In genomic region chr1:4336507-4336906, GRCh38 we compare ENCODE assay signal across 23 cellular contexts.
A peak's percentile ranks its signal among the peaks of the same experiment; 100 is the strongest.
DNase-seq lines count a peak whose midpoint lies in the region; ATAC-seq, FAIRE-seq and TF ChIP-seq lines count a peak whose summit lies in the region.
"Had no signal": no experiment of that assay in that cellular context is flagged by ENCODE, and none has a peak within 500 bp of the region (broad histone marks: within the 10 kb centered on the region; RNA-seq: fewer than 3 reads in every experiment).

No MANE protein-coding gene starts in this region.

- CTCF ChIA-PET in HEK293 (lab: Yijun Ruan, JAX), result no interaction called here
- CTCF ChIA-PET in H1 (lab: Charles Lee; ENCODE audit: partially characterized antibody), result no interaction called here
- CTCF ChIA-PET in mammary epithelial cell (lab: Charles Lee; ENCODE audit: low non-redundant PET), result no interaction called here

- no peak overlapping the region for H2BK5ac ChIP-seq in H1 (ENCODE audit: low read depth, low read length)

- no peaks in the 10 kb centered on the region for H4K20me1 ChIP-seq in BLaER1 treated with 17β-estradiol and CSF1 and Interleukin-3, amounts not matched to agents 10 nM and 100 nM
- H4K20me1 ChIP-seq in H1 (replicated peaks in 1 of 2; ENCODE audit: control insufficient read depth in 1 of 2, insufficient read depth in 2 of 2, low read length in 2 of 2) (no peaks in the 10 kb centered on the region), mammary epithelial cell (ENCODE audit: insufficient read depth, low read length) (no peaks in the 10 kb centered on the region)

- H3K4me3 ChIP-seq in BLaER1 treated with 17β-estradiol and CSF1 and Interleukin-3, amounts not matched to agents 10 nM and 100 nM, result no peak overlapping the region
- H3K4me3 ChIP-seq in HEK293 (ENCODE audit: low read depth, low read length) (no peak overlapping the region), H1 (ENCODE audit: extremely low read depth in 1 of 4, insufficient read depth in 2 of 4, low read depth in 3 of 4, low read length in 4 of 4) (no peak overlapping the region), mammary epithelial cell (replicated peaks in 1 of 3; ENCODE audit: insufficient read depth in 1 of 3, low read depth in 2 of 3, low read length in 3 of 3) (no peak overlapping the region)
- H3K4me3 ChIP-seq: A549 had no signal

- TF ChIP-seq CTCF in HEK293 (tag by site-specific recombination; IDR thresholded peaks at IDR 0.05), result no peak
- no peak for TF ChIP-seq CTCF in H1 (IDR thresholded peaks at IDR 0.05; ENCODE audit: control extremely low read depth in 1 of 3, insufficient read depth in 1 of 3, low read depth in 1 of 3, low read length in 3 of 3)
- no peak for TF ChIP-seq CTCF in mammary epithelial cell (conservative IDR thresholded peaks at IDR 0.05 in 1 of 2, IDR thresholded peaks at IDR 0.05 in 1 of 2; ENCODE audit: extremely low read depth in 1 of 2, insufficient read depth in 1 of 2, low read depth in 1 of 2, low read length in 2 of 2)

- in situ Hi-C loops in mammary epithelial cell (cut with MboI; ENCODE audit: low sequenced_read_pairs in 2 of 2), result no loop called here

- intact Hi-C loops in mammary epithelial cell (cut with micrococcal nuclease), result no loop called here

- no peak overlapping the region for H4K91ac ChIP-seq in H1 (replicated peaks; ENCODE audit: insufficient read length, low read length)

- no peaks in the 10 kb centered on the region for H3K27me3 ChIP-seq in BLaER1 treated with 17β-estradiol and CSF1 and Interleukin-3, amounts not matched to agents 10 nM and 100 nM
- H3K27me3 ChIP-seq in H1 (replicated peaks in 1 of 4; ENCODE audit: control insufficient read depth in 3 of 4, extremely low read depth in 1 of 4, insufficient read depth in 3 of 4, low read length in 3 of 4) (no peaks in the 10 kb centered on the region), mammary epithelial cell (ENCODE audit: insufficient read depth, low read length) (no peaks in the 10 kb centered on the region)
- H3K27me3 ChIP-seq: BE2C had no signal

- peak overlapping the region in 9 of 11 experiments; percentile 38 to 81 (median 72); a peak in 15 of 22 replicates for H3K4me2 ChIP-seq in BLaER1 treated with 17β-estradiol and CSF1 and Interleukin-3, amounts not matched to agents 10 nM and 100 nM
- H3K4me2 ChIP-seq in H1 (ENCODE audit: insufficient read depth in 1 of 2, low read depth in 2 of 2, low read length in 2 of 2) (no peak overlapping the region), mammary epithelial cell (ENCODE audit: insufficient read depth, low read depth, low read length) (no peak overlapping the region)
- H3K4me2 ChIP-seq: A549 had no signal

- dilution Hi-C loops in mammary epithelial cell (cut with HindIII; ENCODE audit: low sequenced_read_pairs), result no loop called here

- no peak overlapping the region for H2AFZ ChIP-seq in H1 (ENCODE audit: low read length)
- no peak overlapping the region for H2AFZ ChIP-seq in mammary epithelial cell (ENCODE audit: low read depth, low read length)

- POLR2A ChIA-PET in HEK293 (lab: Yijun Ruan, JAX) (no interaction called here), H1 (lab: Charles Lee; ENCODE audit: partially characterized antibody) (no interaction called here)

- BruUV-seq in mammary epithelial cell (replicated peaks; lab: Mats Ljungman, UMichigan), result no TSS peak

- H3K36me3 ChIP-seq in BLaER1 treated with 17β-estradiol and CSF1 and Interleukin-3, amounts not matched to agents 10 nM and 100 nM, result no peaks in the 10 kb centered on the region
- H3K36me3 ChIP-seq in HEK293 (ENCODE audit: control insufficient read depth in 2 of 2, insufficient read depth in 1 of 2, low read length in 2 of 2) (no peaks in the 10 kb centered on the region), H1 (ENCODE audit: control insufficient read depth in 2 of 4, insufficient read depth in 4 of 4, low read length in 3 of 4) (no peaks in the 10 kb centered on the region), mammary epithelial cell (ENCODE audit: insufficient read depth, low read length) (no peaks in the 10 kb centered on the region)
- H3K36me3 ChIP-seq: BE2C had no signal

- H3K79me2 ChIP-seq in H1 (ENCODE audit: control insufficient read depth in 1 of 2, insufficient read depth in 2 of 2, low read length in 2 of 2), result no peaks in the 10 kb centered on the region
- H3K79me2 ChIP-seq in mammary epithelial cell (ENCODE audit: insufficient read depth, low read length), result no peaks in the 10 kb centered on the region

- no peak for TF ChIP-seq RAD21 in H1 (IDR thresholded peaks at IDR 0.05 in 1 of 2, conservative IDR thresholded peaks at IDR 0.05 in 1 of 2; ENCODE audit: low read depth in 2 of 2, low read length in 2 of 2)

- H3K23me2 ChIP-seq in H1 (ENCODE audit: low read depth, low read length), result peaks cover 5% of the 10 kb centered on the region; the same call in 1 of the 2 replicates

- peak overlapping the region; percentile 38 for H3K56ac ChIP-seq in H1 (replicated peaks; ENCODE audit: insufficient read length, low read depth, low read length)

- no peak overlapping the region for H3K4ac ChIP-seq in H1 (replicated peaks; ENCODE audit: insufficient read length, low read depth, low read length)

- no peak overlapping the region for H3K14ac ChIP-seq in H1 (ENCODE audit: insufficient read length)

- H3K27ac ChIP-seq in BLaER1 treated with 17β-estradiol and CSF1 and Interleukin-3, amounts not matched to agents 10 nM and 100 nM, result peak overlapping the region in 5 of 11 experiments; percentile 26 to 68 (median 57); a peak in 5 of 22 replicates
- H3K27ac ChIP-seq in HEK293 (ENCODE audit: extremely low read depth, low read depth, low read length), result no peak overlapping the region
- H3K27ac ChIP-seq in H1 (ENCODE audit: low read depth, low read length), result no peak overlapping the region
- H3K27ac ChIP-seq in mammary epithelial cell (ENCODE audit: insufficient read depth, low read depth, low read length), result no peak overlapping the region
- H3K27ac ChIP-seq: A549 had no signal

- WGBS in H1 (ENCODE audit: extremely low coverage in 1 of 2, insufficient coverage in 1 of 2, insufficient read length in 1 of 2, insufficient replicate concordance in 2 of 2, low coverage in 1 of 2, low lambda C conversion rate in 2 of 2, missing lambda C conversion rate in 1 of 2), 2 experiments, result 87% methylated on average over 3 of the region's 3 CpGs; no CpG with 5 or more reads in 1 of the 2 experiments
- WGBS in mammary epithelial cell (ENCODE audit: low coverage, missing lambda C conversion rate), result 55% methylated on average over 3 of the region's 3 CpGs

- no peak for TF ChIP-seq POLR2A in H1 (IDR thresholded peaks at IDR 0.05; ENCODE audit: control extremely low read depth in 1 of 2, low read depth in 2 of 2, low read length in 2 of 2)

- no peak for TF ChIP-seq EP300 in H1 (IDR thresholded peaks at IDR 0.05; ENCODE audit: borderline replicate concordance in 1 of 2, low read depth in 2 of 2, low read length in 2 of 2)

- H4K5ac ChIP-seq in H1 (ENCODE audit: insufficient read length, low read depth, low read length), result no peak overlapping the region

- no peak for ATAC-seq in GM19397 (IDR thresholded peaks at IDR 0.05; ENCODE audit: unreplicated experiment)
- ATAC-seq: A549 had no signal

- peaks cover 9 to 48% (median 33%) of the 10 kb centered on the region in 10 experiments; a peak in 18 of 20 replicates for H3K4me1 ChIP-seq in BLaER1 treated with 17β-estradiol and CSF1 and Interleukin-3, amounts not matched to agents 10 nM and 100 nM
- no peaks in the 10 kb centered on the region for H3K4me1 ChIP-seq in HEK293 (ENCODE audit: control insufficient read depth, insufficient read depth, low read length)
- H3K4me1 ChIP-seq in H1 (replicated peaks in 1 of 4; ENCODE audit: control insufficient read depth in 3 of 4, insufficient read depth in 4 of 4, low read length in 3 of 4), result no peaks in the 10 kb centered on the region; a peak in 1 of 7 replicates
- H3K4me1 ChIP-seq in mammary epithelial cell (ENCODE audit: insufficient read depth, low read length), result no peaks in the 10 kb centered on the region
- H3K4me1 ChIP-seq: A549, BE2C had no signal

- H3K18ac ChIP-seq in H1 (ENCODE audit: extremely low read depth, low read length), result no peak overlapping the region

- no peak overlapping the region; a peak in 1 of 22 replicates for H3K9ac ChIP-seq in BLaER1 treated with 17β-estradiol and CSF1 and Interleukin-3, amounts not matched to agents 10 nM and 100 nM
- H3K9ac ChIP-seq in H1 (replicated peaks in 1 of 4; ENCODE audit: extremely low read depth in 1 of 4, low read depth in 3 of 4, low read length in 3 of 4), result no peak overlapping the region
- no peak overlapping the region for H3K9ac ChIP-seq in mammary epithelial cell (ENCODE audit: insufficient read depth, low read length)

- H2AK5ac ChIP-seq in H1 (ENCODE audit: low read depth, low read length), result 0 out of 2 replicates have a peak overlapping the region, but pooled peaks have one; percentile 13

- H2BK12ac ChIP-seq in H1 (ENCODE audit: low read depth, low read length), result peak overlapping the region; percentile 68; the same call in 1 of the 2 replicates

- FAIRE-seq in H1 (lab: Jason Lieb, UNC) (no peak), urothelium cell line (lab: Jason Lieb, UNC) (peak; percentile 99)
- FAIRE-seq: A549, GM12891, GM18507 had no signal

- no peak overlapping the region for H2BK120ac ChIP-seq in H1 (replicated peaks; ENCODE audit: low read depth, low read length)

- no peaks in the 10 kb centered on the region for H3K79me1 ChIP-seq in H1 (ENCODE audit: low read depth, low read length)

- H2BK20ac ChIP-seq in H1 (ENCODE audit: low read length), result no peak overlapping the region

- no peak overlapping the region for H2BK15ac ChIP-seq in H1 (ENCODE audit: low read length)

- H3K23ac ChIP-seq in H1 (ENCODE audit: insufficient read length), result no peak overlapping the region

- no peak overlapping the region for H4K8ac ChIP-seq in H1 (ENCODE audit: extremely low read depth, insufficient read depth, low read length)

- peaks cover 8 to 30% (median 10%) of the 10 kb centered on the region in 11 experiments for H3K9me3 ChIP-seq in BLaER1 treated with 17β-estradiol and CSF1 and Interleukin-3, amounts not matched to agents 10 nM and 100 nM (replicated peaks in 1 of 11)
- H3K9me3 ChIP-seq in HEK293 (ENCODE audit: control insufficient read depth, insufficient read depth, low read depth, low read length), result no peaks in the 10 kb centered on the region
- H3K9me3 ChIP-seq in H1 (ENCODE audit: insufficient read depth in 2 of 2, low read depth in 1 of 2, low read length in 1 of 2), result peaks cover 42 to 68% of the 10 kb centered on the region in 2 experiments; a peak in 3 of 4 replicates
- H3K9me3 ChIP-seq in mammary epithelial cell (replicated peaks; ENCODE audit: insufficient read depth, low read length), result peaks cover 25% of the 10 kb centered on the region
- H3K9me3 ChIP-seq: A549, BE2C had no signal

- no peak for DNase-seq in H1 (ENCODE audit: low read depth in 1 of 2, low spot score in 2 of 2)
- no peak for DNase-seq in urothelium cell line (ENCODE audit: low spot score)
- no peak for DNase-seq in NCI-H2196 (lab: John Stamatoyannopoulos, UW; ENCODE audit: unreplicated experiment)
- no peak for DNase-seq in mammary epithelial cell
- DNase-seq: 8988T; ACHN; AML-193; BE2C; C1 segment of cervical spinal cord; Calu3; CD4-positive, alpha-beta memory T cell; COR-L47; DMS53; DMS79 treated with DMSO at 0.1 percent for 48 hours; GF-D8; GOT3; H9 had no signal

TF ChIP-seq in H1, 55 proteins besides CTCF, POLR2A, EP300 and RAD21 (continues in another document):
- no peak for TF ChIP-seq TAF7 (optimal IDR thresholded peaks at IDR 0.05; ENCODE audit: borderline replicate concordance, low read depth, low read length)
- no peak for TF ChIP-seq SAP30 (IDR thresholded peaks at IDR 0.05; ENCODE audit: insufficient read depth, insufficient replicate concordance, low read length)

Comparison
In these comparisons a context has a peak if more than half of its experiments do, and no peak if none do; other contexts are left out.
1. H3K4me2 ChIP-seq: peak in BLaER1 treated with 17β-estradiol and CSF1 and Interleukin-3, amounts not matched to agents 10 nM and 100 nM (9 of 11); none in H1 (0 of 2) and mammary epithelial cell (single experiment).